Comparison of ENCODE assay signal across 24 cellular contexts in genomic region chr11:127628463-127628785, GRCh38.
"Had no signal": no experiment of that assay in that cellular context is flagged by ENCODE, and none has a peak within 500 bp of the region (broad histone marks: within the 10 kb centered on the region; RNA-seq: fewer than 3 reads in every experiment).

No MANE protein-coding gene starts in this region.

- DNase-seq: activated CD4-positive, alpha-beta T cell treated with anti-CD3 and anti-CD28 coated beads, Interleukin-2, amount 10 ng/mL, durations not matched to agents 24 days and 14 days; activated CD8-positive, alpha-beta memory T cell treated with anti-CD3 and anti-CD28 coated beads, Interleukin-2, amount 10 ng/mL, durations not matched to agents 7 days and 5 days; activated CD8-positive, alpha-beta T cell treated with anti-CD3 and anti-CD28 coated beads for 36 hours; activated gamma-delta T cell; activated naive CD4-positive, alpha-beta T cell treated with anti-CD3 and anti-CD28 coated beads, Interleukin-2, amount 50 U/mL, for 16 hours; activated naive CD8-positive, alpha-beta T cell treated with anti-CD3 and anti-CD28 coated beads, Interleukin-2, amount 50 U/mL, for 24 hours; brain microvascular endothelial cell; lower lobe of right lung; naive thymus-derived CD4-positive, alpha-beta T cell; stimulated activated CD4-positive, alpha-beta T cell treated with anti-CD3 and anti-CD28 coated beads, Interleukin-15, amount 100 ng/mL, for 24 hours; T-cell; uterus had no signal

- H3K4me2 ChIP-seq: smooth muscle cell had no signal

- H3K4me3 ChIP-seq: coronary artery, lower lobe of right lung, smooth muscle cell, transverse colon, uterus had no signal

- H3K27me3 ChIP-seq: brain microvascular endothelial cell, transverse colon, uterus had no signal

- H3K4me3 Mint-ChIP-seq: activated CD4-positive, alpha-beta T cell treated with anti-CD3 and anti-CD28 coated beads, Interleukin-2, amount 10 ng/mL, durations not matched to agents 24 days and 14 days; activated CD8-positive, alpha-beta memory T cell treated with anti-CD3 and anti-CD28 coated beads, Interleukin-2, amount 10 ng/mL, durations not matched to agents 7 days and 5 days; activated CD8-positive, alpha-beta T cell treated with anti-CD3 and anti-CD28 coated beads for 36 hours; activated naive CD8-positive, alpha-beta T cell treated with anti-CD3 and anti-CD28 coated beads, Interleukin-2, amount 50 U/mL, for 24 hours; activated T-helper 1 cell treated with anti-CD3 and anti-CD28 coated beads, Interleukin-12 subunit alpha, Interleukin-12 subunit beta, Interleukin-2, Interleukin-4 antibody, amounts not matched to agents 30 ng/mL and 10 ng/mL and 1 ng/mL, durations not matched to agents 14 hours and 24 hours and 36 hours; naive thymus-derived CD4-positive, alpha-beta T cell; stimulated activated memory B cell treated with anti-CD40 and anti-IgM and Interleukin-4, amounts not matched to agents 10 μg/mL and 1 μg/mL and 100 μg/mL, for 72 hours; T-cell; T-helper 2 cell treated with Interferon-gamma antibody and Interleukin-4, amounts not matched to agents 5 μg/mL and 100 μg/mL, for 36 hours had no signal

- H3K9me3 Mint-ChIP-seq: activated CD4-positive, alpha-beta T cell treated with anti-CD3 and anti-CD28 coated beads, Interleukin-2, amount 10 ng/mL, durations not matched to agents 24 days and 14 days; activated CD8-positive, alpha-beta T cell treated with anti-CD3 and anti-CD28 coated beads for 36 hours; activated naive CD8-positive, alpha-beta T cell treated with anti-CD3 and anti-CD28 coated beads, Interleukin-2, amount 50 U/mL, for 24 hours; activated T-helper 1 cell treated with anti-CD3 and anti-CD28 coated beads, Interleukin-12 subunit alpha, Interleukin-12 subunit beta, Interleukin-2, Interleukin-4 antibody, amounts not matched to agents 30 ng/mL and 10 ng/mL and 1 ng/mL, durations not matched to agents 14 hours and 24 hours and 36 hours; T-helper 2 cell treated with Interferon-gamma antibody and Interleukin-4, amounts not matched to agents 5 μg/mL and 100 μg/mL, for 36 hours had no signal

- H3K4me1 Mint-ChIP-seq: activated CD4-positive, alpha-beta T cell treated with anti-CD3 and anti-CD28 coated beads, Interleukin-2, amount 10 ng/mL, durations not matched to agents 24 days and 14 days; activated CD8-positive, alpha-beta memory T cell treated with anti-CD3 and anti-CD28 coated beads, Interleukin-2, amount 10 ng/mL, durations not matched to agents 7 days and 5 days; activated naive CD8-positive, alpha-beta T cell treated with anti-CD3 and anti-CD28 coated beads, Interleukin-2, amount 50 U/mL, for 24 hours; naive thymus-derived CD4-positive, alpha-beta T cell; stimulated activated memory B cell treated with anti-CD40 and anti-IgM and Interleukin-4, amounts not matched to agents 10 μg/mL and 1 μg/mL and 100 μg/mL, for 72 hours had no signal

- H3K27ac Mint-ChIP-seq: activated CD4-positive, alpha-beta T cell treated with anti-CD3 and anti-CD28 coated beads, Interleukin-2, amount 10 ng/mL, durations not matched to agents 24 days and 14 days; activated CD8-positive, alpha-beta memory T cell treated with anti-CD3 and anti-CD28 coated beads, Interleukin-2, amount 10 ng/mL, durations not matched to agents 7 days and 5 days; activated CD8-positive, alpha-beta T cell treated with anti-CD3 and anti-CD28 coated beads for 36 hours; activated naive CD8-positive, alpha-beta T cell treated with anti-CD3 and anti-CD28 coated beads, Interleukin-2, amount 50 U/mL, for 24 hours; activated T-helper 1 cell treated with anti-CD3 and anti-CD28 coated beads, Interleukin-12 subunit alpha, Interleukin-12 subunit beta, Interleukin-2, Interleukin-4 antibody, amounts not matched to agents 30 ng/mL and 10 ng/mL and 1 ng/mL, durations not matched to agents 14 hours and 24 hours and 36 hours; naive thymus-derived CD4-positive, alpha-beta T cell; stimulated activated memory B cell treated with anti-CD40 and anti-IgM and Interleukin-4, amounts not matched to agents 10 μg/mL and 1 μg/mL and 100 μg/mL, for 72 hours; T-cell; T-helper 2 cell treated with Interferon-gamma antibody and Interleukin-4, amounts not matched to agents 5 μg/mL and 100 μg/mL, for 36 hours had no signal

- H3K36me3 ChIP-seq: brain microvascular endothelial cell, lower lobe of right lung, transverse colon, uterus had no signal

- H2AFZ ChIP-seq: parathyroid adenoma had no signal

- H3K36me3 Mint-ChIP-seq: activated CD8-positive, alpha-beta memory T cell treated with anti-CD3 and anti-CD28 coated beads, Interleukin-2, amount 10 ng/mL, durations not matched to agents 7 days and 5 days; naive thymus-derived CD4-positive, alpha-beta T cell; stimulated activated memory B cell treated with anti-CD40 and anti-IgM and Interleukin-4, amounts not matched to agents 10 μg/mL and 1 μg/mL and 100 μg/mL, for 72 hours; T-cell had no signal

- H3K4me1 ChIP-seq: lower lobe of right lung, parathyroid adenoma, uterus had no signal

- H3K79me2 ChIP-seq: parathyroid adenoma had no signal

- H3K27me3 Mint-ChIP-seq: activated CD4-positive, alpha-beta T cell treated with anti-CD3 and anti-CD28 coated beads, Interleukin-2, amount 10 ng/mL, durations not matched to agents 24 days and 14 days; activated CD8-positive, alpha-beta memory T cell treated with anti-CD3 and anti-CD28 coated beads, Interleukin-2, amount 10 ng/mL, durations not matched to agents 7 days and 5 days; activated CD8-positive, alpha-beta T cell treated with anti-CD3 and anti-CD28 coated beads for 36 hours; activated naive CD8-positive, alpha-beta T cell treated with anti-CD3 and anti-CD28 coated beads, Interleukin-2, amount 50 U/mL, for 24 hours; stimulated activated memory B cell treated with anti-CD40 and anti-IgM and Interleukin-4, amounts not matched to agents 10 μg/mL and 1 μg/mL and 100 μg/mL, for 72 hours; T-cell had no signal

- ATAC-seq: activated CD4-positive, CD25-positive, alpha-beta regulatory T cell treated with anti-CD3 and anti-CD28 coated beads, Interleukin-2, amount 50 U/mL, for 24 hours; activated CD8-positive, alpha-beta memory T cell treated with anti-CD3 and anti-CD28 coated beads, Interleukin-2, amount 10 ng/mL, durations not matched to agents 7 days and 5 days; activated CD8-positive, alpha-beta T cell treated with anti-CD3 and anti-CD28 coated beads for 36 hours; activated naive CD8-positive, alpha-beta T cell treated with anti-CD3 and anti-CD28 coated beads, Interleukin-2, amount 50 U/mL, for 24 hours; naive thymus-derived CD4-positive, alpha-beta T cell; sciatic nerve; stimulated activated memory B cell treated with anti-CD40 and anti-IgM and Interleukin-4, amounts not matched to agents 10 μg/mL and 1 μg/mL and 100 μg/mL, for 72 hours; T-cell had no signal

- FAIRE-seq: keratinocyte had no signal

- H3K27ac ChIP-seq: brain microvascular endothelial cell, coronary artery, epithelial cell of prostate, lower lobe of right lung, parathyroid adenoma, uterus, VCaP had no signal

- H3K9me3 ChIP-seq: lower lobe of right lung, transverse colon, uterus had no signal

- H3K9ac ChIP-seq: parathyroid adenoma had no signal
